ENCODE assay signal across 1 cellular context in the genomic region with DNA sequence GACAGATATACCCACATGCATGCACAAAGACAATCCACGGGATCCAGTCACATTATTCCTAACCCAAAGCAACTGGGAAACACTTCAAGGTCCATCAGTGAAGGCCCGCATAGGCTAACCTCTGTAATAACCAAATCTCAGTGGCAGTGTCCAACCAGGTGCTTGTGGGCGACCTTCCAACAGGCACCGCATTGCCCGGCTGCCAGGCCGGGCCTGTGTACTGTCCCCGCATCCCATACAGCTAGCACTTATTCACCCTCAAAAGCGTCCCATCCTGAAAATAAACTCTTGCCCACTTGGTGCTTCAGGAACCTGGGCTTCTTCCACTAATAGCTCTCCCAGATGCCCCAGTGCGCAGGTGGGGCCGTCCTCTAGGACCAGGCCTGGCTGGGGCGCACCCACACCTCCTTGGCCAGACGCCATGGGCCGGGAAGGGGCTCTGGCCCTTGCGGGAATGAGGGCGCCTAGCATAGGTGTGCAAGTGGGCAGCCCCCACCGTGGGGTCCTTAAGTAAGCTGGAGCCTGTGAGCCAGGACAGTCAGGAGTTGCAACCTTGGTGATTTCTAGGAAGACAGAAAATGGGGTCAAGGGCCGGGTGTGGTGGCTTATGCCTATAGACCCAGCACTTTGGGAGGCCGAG.
TF ChIP-seq lines count a peak whose summit lies in the region.

No MANE protein-coding gene starts in this region.

TF ChIP-seq in IMR-90, 13 proteins besides CTCF, POLR2A, EP300 and RAD21:
- TF ChIP-seq BHLHE40 (IDR thresholded peaks at IDR 0.05; ENCODE audit: low read depth, low read length) (no peak), FOS (IDR thresholded peaks at IDR 0.05; ENCODE audit: low read depth, low read length) (no peak), RCOR1 (IDR thresholded peaks at IDR 0.05; ENCODE audit: insufficient replicate concordance, low read length) (no peak), MXI1 (IDR thresholded peaks at IDR 0.05; ENCODE audit: borderline replicate concordance, low read depth, low read length) (no peak), NFE2L2 (IDR thresholded peaks at IDR 0.05; ENCODE audit: low read depth, low read length) (no peak), MAZ (IDR thresholded peaks at IDR 0.05; ENCODE audit: borderline replicate concordance, low read depth, low read length) (no peak), RFX5 (IDR thresholded peaks at IDR 0.05; ENCODE audit: low read depth, low read length) (no peak), CHD1 (IDR thresholded peaks at IDR 0.05; ENCODE audit: low read depth, low read length) (no peak)
- TF ChIP-seq, protein P1, sequence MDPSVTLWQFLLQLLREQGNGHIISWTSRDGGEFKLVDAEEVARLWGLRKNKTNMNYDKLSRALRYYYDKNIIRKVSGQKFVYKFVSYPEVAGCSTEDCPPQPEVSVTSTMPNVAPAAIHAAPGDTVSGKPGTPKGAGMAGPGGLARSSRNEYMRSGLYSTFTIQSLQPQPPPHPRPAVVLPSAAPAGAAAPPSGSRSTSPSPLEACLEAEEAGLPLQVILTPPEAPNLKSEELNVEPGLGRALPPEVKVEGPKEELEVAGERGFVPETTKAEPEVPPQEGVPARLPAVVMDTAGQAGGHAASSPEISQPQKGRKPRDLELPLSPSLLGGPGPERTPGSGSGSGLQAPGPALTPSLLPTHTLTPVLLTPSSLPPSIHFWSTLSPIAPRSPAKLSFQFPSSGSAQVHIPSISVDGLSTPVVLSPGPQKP (IDR thresholded peaks at IDR 0.05; ENCODE audit: borderline replicate concordance, low read depth, low read length): no peak
